ENCODE assay signal across 11 cellular contexts in genomic region chrX:20746690-20747089, GRCh38.
"Had no signal": no experiment of that assay in that cellular context is flagged by ENCODE, and none has a peak within 500 bp of the region (broad histone marks: within the 10 kb centered on the region; RNA-seq: fewer than 3 reads in every experiment).

No MANE protein-coding gene starts in this region.

- H3K4me2 ChIP-seq: GM23338 had no signal

- H2AFZ ChIP-seq: GM23248, GM23338 had no signal

- H3K9me3 Mint-ChIP-seq: GM23338, HFFc6 had no signal

- FAIRE-seq: H1, H54 had no signal

- H3K9ac ChIP-seq: GM23248 had no signal

- H3K27ac Mint-ChIP-seq: GM23338, HFFc6 had no signal

- H3K27ac ChIP-seq: GM23248 had no signal

- H3K4me1 ChIP-seq: HAP-1 had no signal

- H3K36me3 ChIP-seq: HAP-1 had no signal

- H3K4me3 Mint-ChIP-seq: GM23338, H9, HFFc6 had no signal

- ATAC-seq: GM23338, HCT116 had no signal

- DNase-seq: GM23248, GOT3, H7, H9, HCEC 1CT, HFFc6 had no signal

- H3K4me1 Mint-ChIP-seq: GM23338 had no signal

- H3K9me3 ChIP-seq: HAP-1 had no signal

- H3K4me3 ChIP-seq: GM23248, GM23338, HAP-1 had no signal
